ENCODE assay signal across 8 cellular contexts in the genomic region with DNA sequence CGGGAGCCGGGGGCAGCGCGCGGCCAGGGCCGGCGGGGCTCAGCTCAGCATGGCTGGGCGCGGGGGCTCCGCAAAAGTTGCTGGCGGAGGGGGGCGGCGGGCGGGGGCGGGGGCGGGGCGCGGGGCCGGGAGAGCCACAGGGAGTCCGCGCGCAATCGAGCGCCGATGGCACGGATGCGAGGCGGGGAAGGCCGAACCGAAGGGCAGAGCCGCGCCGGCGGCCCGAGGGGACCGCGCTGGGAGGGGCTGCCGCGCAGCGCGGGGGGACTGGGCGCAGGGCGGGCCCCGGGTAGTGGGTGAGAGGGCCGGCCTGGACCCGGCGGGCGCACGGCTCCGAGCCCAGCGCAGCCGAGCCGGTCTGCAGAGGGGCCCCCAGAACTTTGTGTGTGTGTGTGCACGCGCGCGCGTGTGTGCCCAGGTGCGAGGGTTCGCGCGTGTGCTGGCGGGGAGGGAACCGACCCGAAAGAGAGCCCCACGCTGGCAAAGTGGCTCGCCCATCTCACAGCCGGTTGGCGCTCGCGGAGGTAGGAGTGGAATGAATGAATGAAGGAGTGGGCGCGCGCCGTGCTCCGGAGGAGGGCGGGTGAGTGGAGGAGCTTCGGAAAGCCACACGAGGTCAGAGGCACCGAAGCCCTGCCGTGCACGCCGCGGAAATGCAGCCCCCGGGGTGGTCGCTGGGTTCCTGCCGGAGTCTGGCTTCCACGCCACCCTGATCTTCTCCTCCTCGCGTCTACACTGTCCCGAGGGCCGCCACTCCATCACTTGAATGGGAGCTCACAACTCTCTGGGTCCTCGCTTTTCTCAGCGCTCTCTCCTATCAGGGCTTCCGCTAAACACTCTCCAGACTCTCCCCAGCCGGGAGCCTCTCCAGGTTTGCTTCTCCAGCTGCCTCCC. TPM values are rescaled to one million over a fixed set of nuclear protein-coding genes. Genes with fewer than 3 reads are reported as not detected.
DNase-seq lines count a peak whose midpoint lies in the region; ATAC-seq, FAIRE-seq and TF ChIP-seq lines count a peak whose summit lies in the region.

A gene (minus strand): TSS at position 51 of the 894 bp plus-strand sequence. CDS start 375 bp downstream, outside the sequence.

- CTCF ChIA-PET in mammary epithelial cell (lab: Charles Lee; ENCODE audit: low non-redundant PET): interaction anchor here (0.6 kb wide), 1 partner anchor 1617 kb away, joined by 3 read pairs; no protein-coding TSS in a partner anchor

- H3K4me1 ChIP-seq in mammary epithelial cell (ENCODE audit: insufficient read depth, low read length) (peaks cover 33% of the 10 kb centered on the region), small intestine (ENCODE audit: control insufficient read depth in 2 of 2, insufficient read depth in 1 of 2, low read depth in 1 of 2, low read length in 1 of 2) (peaks cover 4% of the 10 kb centered on the region in 2 donors)

- peak; percentile 66 for ATAC-seq in HG02759 (IDR thresholded peaks at IDR 0.05; ENCODE audit: unreplicated experiment)

- no peaks in the 10 kb centered on the region for H4K20me1 ChIP-seq in mammary epithelial cell (ENCODE audit: insufficient read depth, low read length)

- dilution Hi-C loops in mammary epithelial cell (cut with HindIII; ENCODE audit: low sequenced_read_pairs): no loop called here

- no peak for TF ChIP-seq CTCF in GM13976 (IDR thresholded peaks at IDR 0.05; ENCODE audit: borderline replicate concordance, control extremely low read depth, extremely low read depth, insufficient read depth, missing control alignments)
- no peak for TF ChIP-seq CTCF in WI38 (IDR thresholded peaks at IDR 0.05; ENCODE audit: low read depth, low read length)
- no peak for TF ChIP-seq CTCF in mammary epithelial cell (conservative IDR thresholded peaks at IDR 0.05 in 1 of 2, IDR thresholded peaks at IDR 0.05 in 1 of 2; ENCODE audit: extremely low read depth in 1 of 2, insufficient read depth in 1 of 2, low read depth in 1 of 2, low read length in 2 of 2)

- H3K4me2 ChIP-seq in mammary epithelial cell (ENCODE audit: insufficient read depth, low read depth, low read length): peak within 1 kb of the TSS; percentile 94

- H3K79me2 ChIP-seq in mammary epithelial cell (ENCODE audit: insufficient read depth, low read length): peaks cover 54% of the 10 kb centered on the region

- H3K27me3 ChIP-seq in mammary epithelial cell (ENCODE audit: insufficient read depth, low read length): no peaks in the 10 kb centered on the region
- no peaks in the 10 kb centered on the region for H3K27me3 ChIP-seq in small intestine (ENCODE audit: control insufficient read depth in 2 of 2, insufficient read depth in 2 of 2, low read length in 2 of 2)

- DNase-seq in GM13976 (ENCODE audit: low spot score): peak; percentile 90
- peak; percentile 15 for DNase-seq in NCI-H1694 (lab: John Stamatoyannopoulos, UW)
- peak; percentile 55 for DNase-seq in mammary epithelial cell
- DNase-seq in iPS-NIHi7 (ENCODE audit: extremely low spot score): peak; percentile 92
- DNase-seq in small intestine: peak; percentile 60
- DNase-seq in cerebellar nuclear complex (lab: John Stamatoyannopoulos, UW): no peak

- WGBS in mammary epithelial cell (ENCODE audit: low coverage, missing lambda C conversion rate): 9% methylated on average over 12 of the region's 96 CpGs
- 0 to 1% (median 1%) methylated on average over 54 to 96 of the region's 96 CpGs for whole genome bisulfite sequencing in small intestine, 3 donors

- in situ Hi-C loops in GM13976 (cut with MboI; ENCODE audit: low sequenced_read_pairs, unreplicated experiment): no loop called here
- in situ Hi-C loops in mammary epithelial cell (cut with MboI; ENCODE audit: low sequenced_read_pairs in 2 of 2): loop anchor here in 1 of 2 donors (25.0 kb wide), 1 partner anchor 209 kb away; no protein-coding TSS in a partner anchor

- H3K27ac ChIP-seq in mammary epithelial cell (ENCODE audit: insufficient read depth, low read depth, low read length): peak within 1 kb of the TSS; percentile 78
- H3K27ac ChIP-seq in small intestine (ENCODE audit: low read depth in 1 of 2, low read length in 1 of 2): peak within 1 kb of the TSS; percentile 95 to 97

- H3K4me3 ChIP-seq in WI38 (ENCODE audit: low read depth, low read length) (peak within 1 kb of the TSS; percentile 99), mammary epithelial cell (replicated peaks in 1 of 3; ENCODE audit: insufficient read depth in 1 of 3, low read depth in 2 of 3, low read length in 3 of 3) (peak within 1 kb of the TSS; percentile 67 to 75 (median 71)), small intestine (ENCODE audit: low read depth in 1 of 2, low read length in 2 of 2) (peak within 1 kb of the TSS; percentile 90 to 99)

- intact Hi-C loops in mammary epithelial cell (cut with micrococcal nuclease): loop anchor here (1.0 to 10.0 kb wide), 3 partner anchors 96 to 547 kb away; no protein-coding TSS in a partner anchor

- H3K36me3 ChIP-seq in mammary epithelial cell (ENCODE audit: insufficient read depth, low read length) (no peaks in the 10 kb centered on the region), small intestine (ENCODE audit: control insufficient read depth in 2 of 2, insufficient read depth in 2 of 2, low read length in 2 of 2) (peaks cover 0 to 5% of the 10 kb centered on the region in 2 donors)

- BruUV-seq in mammary epithelial cell (replicated peaks; lab: Mats Ljungman, UMichigan): no TSS peak

- H2AFZ ChIP-seq in mammary epithelial cell (ENCODE audit: low read depth, low read length): peak within 1 kb of the TSS; percentile 99

- no peak for FAIRE-seq in small intestine (lab: Jason Lieb, UNC)

- H3K9ac ChIP-seq in mammary epithelial cell (ENCODE audit: insufficient read depth, low read length): peak within 1 kb of the TSS; percentile 96

- H3K9me3 ChIP-seq in mammary epithelial cell (replicated peaks; ENCODE audit: insufficient read depth, low read length) (no peaks in the 10 kb centered on the region), small intestine (ENCODE audit: control insufficient read depth, low read depth) (no peaks in the 10 kb centered on the region)

RNA-seq across cellular contexts. Expression of the gene that starts here (rescaled TPM):
- 10 to 100 TPM; 31.0 to 58.3 TPM for total RNA-seq in mammary epithelial cell
- 26.4 TPM for polyA plus RNA-seq in mammary epithelial cell
- 68.5 TPM for polyA minus RNA-seq in mammary epithelial cell
- polyA plus RNA-seq in small intestine: 10 to 100 TPM in 1 of 3 donors, 1 to 10 TPM in 2; 3.2 to 10.1 (median 4.2) TPM

Comparison
In these comparisons a context has a peak if more than half of its experiments do, and no peak if none do; other contexts are left out.
1. DNase-seq: peak in GM13976 (single experiment), NCI-H1694 (single experiment), mammary epithelial cell (single experiment), iPS-NIHi7 (single experiment) and small intestine (single experiment); none in cerebellar nuclear complex (0 of 2).
2. Peak in every context shown above with its lines, with median percentiles within 50 percentile points of each other: H3K4me3 ChIP-seq.